ENCODE assay signal across 8 cellular contexts in genomic region chr11:28110839-28111235, GRCh38. TPM values are rescaled to one million over a fixed set of nuclear protein-coding genes. Genes with fewer than 3 reads are reported as not detected.
DNase-seq lines count a peak whose midpoint lies in the region; ATAC-seq, FAIRE-seq and TF ChIP-seq lines count a peak whose summit lies in the region.

No MANE protein-coding gene starts in this region.

- H3K4me3 ChIP-seq in left ventricle myocardium inferior (peak overlapping the region; percentile 82), GM12878 (peak overlapping the region; percentile 78), lung (peak overlapping the region; percentile 86)

- no peak for DNase-seq in left ventricle myocardium inferior
- no peak for DNase-seq in left cardiac atrium
- no peak for DNase-seq in GM12878 (ENCODE audit: low read depth, low spot score)
- no peak for DNase-seq in lung (ENCODE audit: low spot score)
- DNase-seq in NCI-H2107 treated with DMSO at 0.1 percent for 48 hours (lab: John Stamatoyannopoulos, UW; ENCODE audit: unreplicated experiment), result no peak
- no peak for DNase-seq in HCEC 1CT

- CTCF ChIA-PET in GM12878 (lab: Yijun Ruan, JAX), result interaction anchor here (1.0 kb wide), 1 partner anchor 8 kb away, joined by 4 read pairs; no protein-coding TSS in a partner anchor

- no peak for FAIRE-seq in GM12878 (lab: Jason Lieb, UNC)

- TF ChIP-seq CTCF in left ventricle myocardium inferior (IDR thresholded peaks at IDR 0.05; ENCODE audit: borderline replicate concordance) (no peak), GM12878 (IDR thresholded peaks at IDR 0.05 in 2 of 3, conservative IDR thresholded peaks at IDR 0.05 in 1 of 3; ENCODE audit: control insufficient read depth in 2 of 3, extremely low read depth in 1 of 3, insufficient read depth in 1 of 3, low read depth in 3 of 3, low read length in 3 of 3) (no peak), lung (IDR thresholded peaks at IDR 0.05; ENCODE audit: control extremely low read depth, extremely low read depth) (no peak)

- H3K79me2 ChIP-seq in GM12878 (ENCODE audit: control insufficient read depth, insufficient read depth, low read length), result peaks cover 58% of the 10 kb centered on the region

- H3K4me2 ChIP-seq in GM12878 (ENCODE audit: control insufficient read depth, insufficient read depth), result peak overlapping the region; percentile 71

- intact Hi-C loops in left ventricle myocardium inferior (cut with micrococcal nuclease), result no loop called here
- intact Hi-C loops in left cardiac atrium (cut with DNase I), result no loop called here
- intact Hi-C loops in GM12878 (cut with micrococcal nuclease; ENCODE audit: unreplicated experiment), result loop anchor here (10.0 kb wide), 1 partner anchor 414 kb away; no protein-coding TSS in a partner anchor

- RAD21 ChIA-PET in GM12878 (lab: Charles Lee; ENCODE audit: unreplicated experiment), result no interaction called here

- H3K36me3 ChIP-seq in left ventricle myocardium inferior (peaks cover 24% of the 10 kb centered on the region), GM12878 (ENCODE audit: control insufficient read depth in 2 of 2, insufficient read depth in 2 of 2, low read length in 1 of 2) (0 out of 4 replicates have a peak, but pooled peaks cover 0 to 3% of the 10 kb centered on the region in 2 experiments), lung (ENCODE audit: control insufficient read depth in 2 of 2, insufficient read depth in 2 of 2, low read length in 2 of 2) (peaks cover 0 to 6% of the 10 kb centered on the region in 2 donors)

- peak overlapping the region; percentile 89 for H2AFZ ChIP-seq in GM12878 (ENCODE audit: control insufficient read depth, low read depth, low read length)

- H3K27ac ChIP-seq in left ventricle myocardium inferior (replicated peaks), result peak overlapping the region; percentile 86
- peak overlapping the region; percentile 86 for H3K27ac ChIP-seq in GM12878 (ENCODE audit: control insufficient read depth, insufficient read depth)
- H3K27ac ChIP-seq in lung (ENCODE audit: low read depth in 1 of 2, low read length in 1 of 2), result peak overlapping the region; percentile 39 to 59

- BruUV-seq in GM12878 (replicated peaks; lab: Mats Ljungman, UMichigan), result no TSS peak

- TF ChIP-seq EP300 in GM12878 (IDR thresholded peaks at IDR 0.05; ENCODE audit: borderline replicate concordance in 1 of 2, control insufficient read depth in 1 of 2, low read depth in 2 of 2, low read length in 2 of 2), result no peak

- in situ Hi-C loops in GM12878 (cut with MboI), result no loop called here

- TF ChIP-seq RAD21 in GM12878 (IDR thresholded peaks at IDR 0.05; ENCODE audit: insufficient read depth, low read depth, low read length), result no peak

- no peaks in the 10 kb centered on the region for H4K20me1 ChIP-seq in GM12878 (ENCODE audit: control insufficient read depth, insufficient read depth)

- H3K9me3 ChIP-seq in left ventricle myocardium inferior (replicated peaks) (no peaks in the 10 kb centered on the region), GM12878 (replicated peaks; ENCODE audit: control insufficient read depth, insufficient read depth, low read length) (no peaks in the 10 kb centered on the region), lung (ENCODE audit: control insufficient read depth in 2 of 2, insufficient read depth in 1 of 2, low read length in 1 of 2) (no peaks in the 10 kb centered on the region)

- H3K9ac ChIP-seq in GM12878 (ENCODE audit: control insufficient read depth, insufficient read depth, low read length), result peak overlapping the region; percentile 94

- POLR2A ChIA-PET in GM12878 (lab: Charles Lee), result no interaction called here

- SMC1A ChIA-PET in GM12878 (lab: Charles Lee; ENCODE audit: uncharacterized antibody, unreplicated experiment), result interaction anchor here (1.0 to 1.9 kb wide), 3 partner anchors 9 to 183 kb away, joined by 3 to 6 read pairs (median 4); no protein-coding TSS in a partner anchor

- no peak for ATAC-seq in left cardiac atrium
- ATAC-seq in GM12878, result no peak
- ATAC-seq in lung (ENCODE audit: insufficient read depth, low FRiP score), result no peak
- no peak for ATAC-seq in GM21717 (IDR thresholded peaks at IDR 0.05; ENCODE audit: unreplicated experiment)
- ATAC-seq in HG03095 (IDR thresholded peaks at IDR 0.05; ENCODE audit: unreplicated experiment), result no peak

- no peaks in the 10 kb centered on the region for H3K27me3 ChIP-seq in left ventricle myocardium inferior (ENCODE audit: low read depth)
- H3K27me3 ChIP-seq in GM12878 (replicated peaks in 1 of 2; ENCODE audit: control insufficient read depth in 2 of 2, insufficient read depth in 2 of 2, low read length in 1 of 2), result no peaks in the 10 kb centered on the region
- H3K27me3 ChIP-seq in lung (ENCODE audit: control insufficient read depth, insufficient read depth), result no peaks in the 10 kb centered on the region

- H3K4me1 ChIP-seq in left ventricle myocardium inferior (peaks cover 51% of the 10 kb centered on the region), GM12878 (ENCODE audit: control insufficient read depth, insufficient read depth, low read length) (peaks cover 6% of the 10 kb centered on the region), lung (ENCODE audit: control insufficient read depth in 2 of 2, insufficient read depth in 2 of 2, low read length in 2 of 2) (peaks cover 0 to 9% of the 10 kb centered on the region in 2 donors)

- no peak for TF ChIP-seq POLR2A in GM12878 (IDR thresholded peaks at IDR 0.05; ENCODE audit: low read depth, low read length)

RNA-seq across cellular contexts. Expression of gene METTL15, which starts 2.6 kb away (rescaled TPM):
- total RNA-seq in left ventricle myocardium inferior (10.5 TPM), left cardiac atrium (1 to 10 TPM; 7.8 to 9.3 TPM), GM12878 (2014; rRNA removed) (14.1 and 14.7 TPM in 2 replicates), GM12878 (2014; rRNA removed; fragmentation: Illumina TruSeq; extraction: Trizol) (14.9 and 16.1 TPM in 2 replicates), GM12878 (2021) (12.3 and 12.5 TPM in 2 replicates), lung (10 to 100 TPM; 12.8 to 36.3 TPM)
- 127 and 131 TPM in 2 replicates for total RNA-seq in GM12878 (2013; cell fraction: nucleolus; rRNA removed)
- polyA plus RNA-seq in GM12878 (2011; ENCODE audit: low read depth), result 3.7 TPM
- polyA plus RNA-seq in GM12878 (2011; rRNA removed) (16.9 and 23.9 TPM in 2 replicates), GM12878 (2014; fragmentation: Illumina TruSeq; extraction: Trizol) (9.5 and 11.3 TPM in 2 replicates), GM12878 (2014; fragmentation: Nextera tagmentation; extraction: Ambion mirVana) (10 to 100 TPM; 10.5 to 15.1 TPM), GM12878 (2014; rRNA removed) (7.9 and 8.5 TPM in 2 replicates), GM12878 (2016; fragmentation: Nextera tagmentation; extraction: Ambion mirVana) (10 to 100 TPM; 14.7 to 15.4 TPM), lung (1 to 10 TPM; 3.4 to 5.3 TPM)
- 9.7 and 11.2 TPM in 2 replicates for polyA plus RNA-seq in GM12878 (2011; cell fraction: cytosol; rRNA removed)
- 14.6 and 15.9 TPM in 2 replicates for polyA plus RNA-seq in GM12878 (2011; cell fraction: nucleus; rRNA removed)
- polyA plus RNA-seq in GM12878 (2012), result 6.1 and 9.0 TPM in 2 replicates
- 40.6 and 46.1 TPM in 2 replicates for polyA minus RNA-seq in GM12878 (2011; rRNA and poly(A)+ RNA removed)
- 4.8 and 11.2 TPM in 2 replicates for polyA minus RNA-seq in GM12878 (2011; cell fraction: cytosol; rRNA and poly(A)+ RNA removed)
- 48.7 and 66.7 TPM in 2 replicates for polyA minus RNA-seq in GM12878 (2011; cell fraction: nucleus; rRNA and poly(A)+ RNA removed)

RNA-seq across cellular contexts. Expression of gene KIF18A, which starts 2.9 kb away (rescaled TPM):
- total RNA-seq in left ventricle myocardium inferior (0.25 TPM), left cardiac atrium (under 1 TPM in 1 of 2 donors, not detected in 1; 0.50 TPM), GM12878 (2014; rRNA removed) (18.4 and 24.6 TPM in 2 replicates), GM12878 (2014; rRNA removed; fragmentation: Illumina TruSeq; extraction: Trizol) (31.5 and 31.6 TPM in 2 replicates), GM12878 (2021) (18.1 and 19.4 TPM in 2 replicates), lung (1 to 10 TPM; 1.7 to 7.5 TPM)
- 64.5 and 75.8 TPM in 2 replicates for total RNA-seq in GM12878 (2013; cell fraction: nucleolus; rRNA removed)
- 3.8 TPM for polyA plus RNA-seq in GM12878 (2011; ENCODE audit: low read depth)
- polyA plus RNA-seq in GM12878 (2011; rRNA removed) (21.5 and 35.0 TPM in 2 replicates), GM12878 (2014; fragmentation: Illumina TruSeq; extraction: Trizol) (22.5 and 28.0 TPM in 2 replicates), GM12878 (2014; fragmentation: Nextera tagmentation; extraction: Ambion mirVana) (10 to 100 TPM; 11.5 to 14.9 TPM), GM12878 (2014; rRNA removed) (9.5 and 11.2 TPM in 2 replicates), GM12878 (2016; fragmentation: Nextera tagmentation; extraction: Ambion mirVana) (10 to 100 TPM; 21.4 to 27.4 TPM), lung (under 1 TPM; 0.78 to 0.91 TPM)
- polyA plus RNA-seq in GM12878 (2011; cell fraction: cytosol; rRNA removed), result 6.0 and 6.8 TPM in 2 replicates
- polyA plus RNA-seq in GM12878 (2011; cell fraction: nucleus; rRNA removed), result 16.7 and 20.7 TPM in 2 replicates
- 4.7 and 7.7 TPM in 2 replicates for polyA plus RNA-seq in GM12878 (2012)
- 26.3 and 42.3 TPM in 2 replicates for polyA minus RNA-seq in GM12878 (2011; rRNA and poly(A)+ RNA removed)
- polyA minus RNA-seq in GM12878 (2011; cell fraction: cytosol; rRNA and poly(A)+ RNA removed), result 11.9 and 14.3 TPM in 2 replicates
- polyA minus RNA-seq in GM12878 (2011; cell fraction: nucleus; rRNA and poly(A)+ RNA removed), result 57.2 and 89.0 TPM in 2 replicates
